11 cellular contexts compared by ENCODE assay signal in the genomic region with DNA sequence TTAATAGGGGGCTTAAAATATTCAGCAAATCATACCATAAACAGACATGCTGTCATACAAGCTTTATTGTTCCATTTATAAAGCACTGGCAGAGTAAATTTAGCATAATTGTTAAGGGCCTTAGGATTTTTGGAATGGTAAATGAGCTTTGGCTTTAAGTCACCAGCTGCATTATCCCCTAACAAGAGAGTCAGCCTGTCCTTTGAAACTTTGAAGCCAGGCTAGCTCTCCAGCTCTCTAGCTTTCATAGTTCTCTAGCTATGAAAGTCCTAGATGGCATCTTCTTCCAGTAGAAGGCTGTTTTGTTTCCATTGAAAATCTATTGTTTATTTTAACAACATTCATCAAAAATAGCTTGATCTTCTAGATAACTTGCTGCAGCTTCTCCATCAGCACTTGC.
DNase-seq lines count a peak whose midpoint lies in the region; ATAC-seq, FAIRE-seq and TF ChIP-seq lines count a peak whose summit lies in the region.
"Had no signal": no experiment of that assay in that cellular context is flagged by ENCODE, and none has a peak within 500 bp of the region (broad histone marks: within the 10 kb centered on the region; RNA-seq: fewer than 3 reads in every experiment).

No MANE protein-coding gene starts in this region.

- H3K4me3 ChIP-seq in coronary artery (peak overlapping the region; percentile 60), pancreas (peak overlapping the region in 2 of 4 donors; percentile 20 to 38)

- no peak for DNase-seq in Calu3
- no peak for DNase-seq in coronary artery (ENCODE audit: low spot score)
- no peak for DNase-seq in pancreas
- no peak for DNase-seq in GM12892 (ENCODE audit: insufficient read length)
- DNase-seq in mesothelial cell of epicardium (ENCODE audit: low spot score in 2 of 2, unreplicated experiment in 2 of 2) = no peak
- DNase-seq in GF-D8 (lab: John Stamatoyannopoulos, UW) = no peak
- DNase-seq: activated CD4-positive, CD25-positive, alpha-beta regulatory T cell treated with anti-CD3 and anti-CD28 coated beads, Interleukin-2, amount 50 U/mL, for 72 hours; NCI-H526 treated with DMSO at 0.1 percent for 48 hours had no signal

- no TSS peak for BruUV-seq in Calu3 (replicated peaks; lab: Mats Ljungman, UMichigan)

- no peak for TF ChIP-seq POLR2A in GM12892 (IDR thresholded peaks at IDR 0.05; ENCODE audit: low read depth, low read length)

- H3K36me3 ChIP-seq in KOPT-K1 (ENCODE audit: insufficient read depth, low read length) = no peaks in the 10 kb centered on the region
- no peaks in the 10 kb centered on the region for H3K36me3 ChIP-seq in pancreas

- FAIRE-seq in pancreas (lab: Jason Lieb, UNC) (no peak), GM12892 (lab: Jason Lieb, UNC) (no peak)

- ATAC-seq in pancreas (peak in 3 of 4 donors; percentile 33 to 61 (median 39)), GM18870 (IDR thresholded peaks at IDR 0.05; ENCODE audit: unreplicated experiment) (no peak)

- CTCF ChIA-PET in Calu3 (lab: Charles Lee) = no interaction called here

- peaks cover 6% of the 10 kb centered on the region for H3K9me3 ChIP-seq in KOPT-K1 (ENCODE audit: insufficient read depth, low read length, poor library complexity, severe bottlenecking)
- H3K9me3 ChIP-seq in pancreas = no peaks in the 10 kb centered on the region

- peak overlapping the region; percentile 73 for H3K27ac ChIP-seq in KOPT-K1 (ENCODE audit: low read depth, low read length, poor library complexity, severe bottlenecking)
- H3K27ac ChIP-seq in coronary artery = peak overlapping the region in 1 of 2 donors; percentile 56
- H3K27ac ChIP-seq in pancreas = peak overlapping the region in 2 of 4 donors; percentile 39 to 56

- TF ChIP-seq CTCF in Calu3 (IDR thresholded peaks at IDR 0.05; ENCODE audit: unreplicated experiment) = no peak
- TF ChIP-seq CTCF in coronary artery (IDR thresholded peaks at IDR 0.05) = no peak
- no peak for TF ChIP-seq CTCF in pancreas (IDR thresholded peaks at IDR 0.05)
- TF ChIP-seq CTCF in mesothelial cell of epicardium (IDR thresholded peaks at IDR 0.05; ENCODE audit: unreplicated experiment) = no peak

- H3K36me3 Mint-ChIP-seq in Calu3 (ENCODE audit: insufficient read depth, unreplicated experiment) (no peaks in the 10 kb centered on the region), mesothelial cell of epicardium (peaks cover 3% of the 10 kb centered on the region)

- no peaks in the 10 kb centered on the region for H3K27me3 Mint-ChIP-seq in Calu3 (ENCODE audit: unreplicated experiment)
- no peaks in the 10 kb centered on the region for H3K27me3 Mint-ChIP-seq in mesothelial cell of epicardium (ENCODE audit: low read depth)
- H3K27me3 Mint-ChIP-seq: dendritic cell treated with granulocyte-macrophage colony-stimulating factor and Interleukin-4, amounts not matched to agents 40 ng/mL and 50 ng/mL, for 4 days had no signal

- H3K27ac Mint-ChIP-seq in Calu3 (ENCODE audit: unreplicated experiment) (no peak overlapping the region), mesothelial cell of epicardium (no peak overlapping the region)
- H3K27ac Mint-ChIP-seq: dendritic cell treated with granulocyte-macrophage colony-stimulating factor and Interleukin-4, amounts not matched to agents 40 ng/mL and 50 ng/mL, for 4 days had no signal

- H3K4me1 ChIP-seq in pancreas = peaks cover 0 to 19% (median 6%) of the 10 kb centered on the region in 3 donors

- H3K9me3 Mint-ChIP-seq in Calu3 (ENCODE audit: low read depth, unreplicated experiment) (peaks cover 3% of the 10 kb centered on the region), mesothelial cell of epicardium (peaks cover 6% of the 10 kb centered on the region)

- H3K4me3 Mint-ChIP-seq in Calu3 (ENCODE audit: low read depth, unreplicated experiment) (peak overlapping the region; percentile 36), mesothelial cell of epicardium (no peak overlapping the region)

- intact Hi-C loops in Calu3 (cut with micrococcal nuclease; ENCODE audit: unreplicated experiment) = no loop called here
- intact Hi-C loops in pancreas (cut with DNase I) = no loop called here

- no peaks in the 10 kb centered on the region for H3K4me1 Mint-ChIP-seq in Calu3 (ENCODE audit: low read depth, unreplicated experiment)
- peaks cover 18% of the 10 kb centered on the region for H3K4me1 Mint-ChIP-seq in mesothelial cell of epicardium

- H3K27me3 ChIP-seq in pancreas = no peaks in the 10 kb centered on the region
